8 cellular contexts compared by ENCODE assay signal in the genomic region with DNA sequence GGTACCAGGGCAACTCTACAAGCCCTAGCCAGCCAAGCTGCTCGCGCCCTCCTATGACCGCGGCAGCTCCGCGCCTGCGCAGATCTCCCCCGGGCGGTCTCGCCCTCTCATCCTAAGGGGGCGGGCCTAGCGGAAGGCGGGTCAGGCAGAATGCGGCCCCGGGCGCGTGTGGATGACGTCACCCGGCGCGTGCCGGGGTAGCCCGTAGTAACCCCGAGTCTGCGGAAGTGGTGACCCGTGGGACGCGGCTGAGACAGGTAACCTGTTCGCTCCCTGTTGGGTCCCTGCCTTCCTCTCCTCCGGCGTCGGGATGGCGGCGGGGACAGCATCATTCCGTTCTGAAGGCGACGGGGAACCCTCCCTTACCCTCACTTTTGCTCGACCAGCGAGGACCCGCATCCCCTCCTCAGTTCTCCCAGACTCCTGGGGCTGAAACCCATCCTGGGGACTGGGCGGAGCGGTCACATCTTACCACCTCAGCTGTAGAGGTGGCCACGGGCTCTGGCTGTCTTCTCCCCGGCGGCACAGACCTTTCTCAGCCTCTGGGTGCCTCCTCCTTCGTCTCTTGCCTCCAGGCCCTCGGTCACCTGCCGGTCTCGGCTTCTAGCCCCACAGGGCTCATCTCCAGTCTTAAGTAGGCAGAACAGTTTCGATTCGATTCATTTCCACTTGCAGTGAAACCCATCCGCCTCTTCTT.
A peak's percentile ranks its signal among the peaks of the same experiment; 100 is the strongest.
DNase-seq lines count a peak whose midpoint lies in the region; ATAC-seq lines count a peak whose summit lies in the region.

A gene with protein sequence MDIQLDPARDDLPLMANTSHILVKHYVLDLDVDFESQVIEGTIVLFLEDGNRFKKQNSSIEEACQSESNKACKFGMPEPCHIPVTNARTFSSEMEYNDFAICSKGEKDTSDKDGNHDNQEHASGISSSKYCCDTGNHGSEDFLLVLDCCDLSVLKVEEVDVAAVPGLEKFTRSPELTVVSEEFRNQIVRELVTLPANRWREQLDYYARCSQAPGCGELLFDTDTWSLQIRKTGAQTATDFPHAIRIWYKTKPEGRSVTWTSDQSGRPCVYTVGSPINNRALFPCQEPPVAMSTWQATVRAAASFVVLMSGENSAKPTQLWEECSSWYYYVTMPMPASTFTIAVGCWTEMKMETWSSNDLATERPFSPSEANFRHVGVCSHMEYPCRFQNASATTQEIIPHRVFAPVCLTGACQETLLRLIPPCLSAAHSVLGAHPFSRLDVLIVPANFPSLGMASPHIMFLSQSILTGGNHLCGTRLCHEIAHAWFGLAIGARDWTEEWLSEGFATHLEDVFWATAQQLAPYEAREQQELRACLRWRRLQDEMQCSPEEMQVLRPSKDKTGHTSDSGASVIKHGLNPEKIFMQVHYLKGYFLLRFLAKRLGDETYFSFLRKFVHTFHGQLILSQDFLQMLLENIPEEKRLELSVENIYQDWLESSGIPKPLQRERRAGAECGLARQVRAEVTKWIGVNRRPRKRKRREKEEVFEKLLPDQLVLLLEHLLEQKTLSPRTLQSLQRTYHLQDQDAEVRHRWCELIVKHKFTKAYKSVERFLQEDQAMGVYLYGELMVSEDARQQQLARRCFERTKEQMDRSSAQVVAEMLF (plus strand): TSS at position 205 of the 697 bp plus-strand sequence. CDS start 33,085 bp downstream, outside the sequence.

- no peaks in the 10 kb centered on the region for H3K27me3 Mint-ChIP-seq in central memory CD8-positive, alpha-beta T cell

- ATAC-seq in GM19023 (IDR thresholded peaks at IDR 0.05; ENCODE audit: unreplicated experiment) = peak; percentile 94
- peak; percentile 96 for ATAC-seq in HG03280 (IDR thresholded peaks at IDR 0.05; ENCODE audit: unreplicated experiment)
- peak; percentile 96 for ATAC-seq in central memory CD8-positive, alpha-beta T cell (replicated peaks; ENCODE audit: extremely low read depth, poor library complexity, severe bottlenecking)

- no peaks in the 10 kb centered on the region for H3K9me3 Mint-ChIP-seq in central memory CD8-positive, alpha-beta T cell

- peak; percentile 99 for DNase-seq in AG08396 (ENCODE audit: low spot score)
- peak; percentile 84 for DNase-seq in NCI-H345 treated with DMSO at 0.1 percent for 48 hours (lab: John Stamatoyannopoulos, UW; ENCODE audit: unreplicated experiment)
- peak; percentile 98 to 100 (median 99) for DNase-seq in activated CD4-positive, CD25-positive, alpha-beta regulatory T cell (lab: John Stamatoyannopoulos, UW)
- DNase-seq in central memory CD8-positive, alpha-beta T cell (ENCODE audit: low spot score in 2 of 2) = peak; percentile 98
- peak; percentile 92 for DNase-seq in iris pigment epithelial cell (ENCODE audit: low read depth)
- peak; percentile 98 to 99 for DNase-seq in stimulated activated CD4-positive, alpha-beta T cell treated with anti-CD3 and anti-CD28 coated beads, Interleukin-12 subunit alpha, Interleukin-12 subunit beta, amount 100 ng/mL, for 24 hours (ENCODE audit: low read depth in 2 of 2)

- H3K27ac Mint-ChIP-seq in central memory CD8-positive, alpha-beta T cell (ENCODE audit: low read depth) = peak within 1 kb of the TSS; percentile 100

- H3K36me3 Mint-ChIP-seq in central memory CD8-positive, alpha-beta T cell (ENCODE audit: insufficient read depth) = peaks cover 12% of the 10 kb centered on the region

- peaks cover 7% of the 10 kb centered on the region for H3K4me1 Mint-ChIP-seq in central memory CD8-positive, alpha-beta T cell

- H3K4me3 Mint-ChIP-seq in central memory CD8-positive, alpha-beta T cell = peak within 1 kb of the TSS; percentile 95

Comparison
In these comparisons a context has a peak if more than half of its experiments do, and no peak if none do; other contexts are left out.
1. Peak in every context shown above with its lines: DNase-seq and ATAC-seq.